In the genomic region with DNA sequence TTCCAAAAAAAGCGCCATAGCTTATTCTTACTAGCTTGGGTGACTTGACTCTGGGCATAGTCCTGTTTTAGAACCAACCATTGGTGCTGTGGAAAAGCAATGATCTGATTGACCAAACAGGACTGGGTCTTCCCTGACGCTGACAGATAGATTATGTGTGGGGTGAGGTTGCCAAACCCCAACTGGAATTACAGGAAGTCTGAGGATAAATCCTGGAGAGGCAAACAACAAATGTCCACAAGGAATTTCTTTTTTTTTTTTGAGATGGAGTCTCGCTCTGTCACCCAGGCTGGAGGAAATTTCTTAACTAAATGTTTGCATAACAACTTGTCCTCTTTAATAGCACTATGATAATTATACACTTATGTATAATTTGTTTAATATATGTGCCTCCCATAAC, we compare ENCODE assay signal across 29 cellular contexts. TPM values are rescaled to one million over a fixed set of nuclear protein-coding genes. Genes with fewer than 3 reads are reported as not detected.
"Had no signal": no experiment of that assay in that cellular context is flagged by ENCODE, and none has a peak within 500 bp of the region (broad histone marks: within the 10 kb centered on the region; RNA-seq: fewer than 3 reads in every experiment).

No MANE protein-coding gene starts in this region.

- H3K9me3 ChIP-seq: esophagus squamous epithelium, gastrocnemius medialis, lower lobe of right lung had no signal

- H3K27ac ChIP-seq: coronary artery, dorsolateral prefrontal cortex, esophagus squamous epithelium, gastrocnemius medialis, heart right ventricle, left lung, lower lobe of right lung had no signal

- DNase-seq: dermis blood vessel endothelial cell; dorsolateral prefrontal cortex; effector CD4-positive, alpha-beta T cell; effector memory CD4-positive, alpha-beta T cell; esophagus squamous epithelium; foreskin fibroblast; foreskin melanocyte; gastrocnemius medialis; glutamatergic neuron; head of caudate nucleus; heart right ventricle; hippocampal formation; left cardiac atrium; left lung; left ventricle myocardium superior; lower lobe of right lung; mesenchymal stem cell; naive thymus-derived CD4-positive, alpha-beta T cell had no signal

- H3K4me3 ChIP-seq: coronary artery, dorsolateral prefrontal cortex, esophagus squamous epithelium, gastrocnemius medialis, heart right ventricle, left lung, lower lobe of right lung had no signal

- ATAC-seq: gastrocnemius medialis; heart right ventricle; left cardiac atrium; left lung; left ventricle myocardium superior; lower lobe of right lung; naive thymus-derived CD4-positive, alpha-beta T cell had no signal

- H3K27me3 ChIP-seq: dorsolateral prefrontal cortex, esophagus squamous epithelium, gastrocnemius medialis, heart right ventricle, left lung had no signal

- H3K4me1 ChIP-seq: esophagus squamous epithelium, gastrocnemius medialis, heart right ventricle, left lung, lower lobe of right lung had no signal

- H3K36me3 ChIP-seq: esophagus squamous epithelium, gastrocnemius medialis, heart right ventricle, left lung, lower lobe of right lung had no signal

RNA-seq across cellular contexts. Expression of a gene that starts 27.3 kb away (rescaled TPM):
- total RNA-seq: left ventricle myocardium superior, lower lobe of right lung, mucosa of gallbladder had no signal

RNA-seq across cellular contexts. Expression of a gene that starts 51.7 kb away (rescaled TPM):
- total RNA-seq: dermis blood vessel endothelial cell; endothelial cell of umbilical vein; epithelial cell of proximal tubule; esophagus squamous epithelium; gastrocnemius medialis; glomerular endothelial cell; heart right ventricle; kidney epithelial cell; left cardiac atrium; left lung; left ventricle myocardium superior; lower leg skin; lower lobe of right lung; lung microvascular endothelial cell; mesenteric fat pad; mesothelial cell of epicardium; mononuclear cell; mucosa of gallbladder; naive thymus-derived CD4-positive, alpha-beta T cell had no signal
